Comparison of ENCODE assay signal across 37 cellular contexts in the genomic region with DNA sequence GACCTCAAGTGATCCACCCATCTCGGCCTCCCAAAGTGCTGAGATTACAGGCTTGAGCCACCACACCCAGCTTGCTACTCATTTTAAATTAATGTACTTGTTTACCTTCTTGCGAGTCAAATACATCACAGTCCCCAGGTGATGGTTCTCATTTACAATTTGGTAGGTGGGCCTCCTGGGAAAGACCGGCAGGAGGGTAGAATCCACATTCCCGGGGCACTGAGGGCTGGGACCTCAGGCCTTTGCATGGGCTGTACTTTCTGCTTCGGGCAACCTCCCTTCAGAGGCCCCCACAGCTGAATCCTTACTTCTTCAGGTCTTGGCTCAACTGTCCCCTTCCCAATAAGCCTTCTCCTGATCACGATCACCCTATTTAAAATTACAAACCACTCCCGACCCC.
"Had no signal": no experiment of that assay in that cellular context is flagged by ENCODE, and none has a peak within 500 bp of the region (broad histone marks: within the 10 kb centered on the region; RNA-seq: fewer than 3 reads in every experiment).

No MANE protein-coding gene starts in this region.

- DNase-seq: activated CD4-positive, alpha-beta memory T cell treated with anti-CD3 and anti-CD28 coated beads, Interleukin-2, amount 10 ng/mL, durations not matched to agents 7 days and 5 days; activated CD4-positive, alpha-beta T cell treated with anti-CD3 and anti-CD28 coated beads for 1 hour; activated CD4-positive, alpha-beta T cell treated with anti-CD3 and anti-CD28 coated beads for 36 hours; activated CD4-positive, alpha-beta T cell treated with anti-CD3 and anti-CD28 coated beads for 48 hours; activated CD4-positive, alpha-beta T cell treated with anti-CD3 and anti-CD28 coated beads, Interleukin-2, amount 10 ng/mL, durations not matched to agents 7 days and 5 days; activated CD4-positive, alpha-beta T cell treated with anti-CD3 and anti-CD28 coated beads, Interleukin-2, amount 50 U/mL, for 48 hours; activated CD4-positive, CD25-positive, alpha-beta regulatory T cell; activated CD8-positive, alpha-beta memory T cell treated with anti-CD3 and anti-CD28 coated beads for 24 hours; activated CD8-positive, alpha-beta memory T cell treated with anti-CD3 and anti-CD28 coated beads, Interleukin-2, amount 50 U/mL, for 4 hours; activated CD8-positive, alpha-beta T cell treated with anti-CD3 and anti-CD28 coated beads, Interleukin-2, amount 10 ng/mL, durations not matched to agents 7 days and 5 days; activated effector memory CD4-positive, alpha-beta T cell treated with anti-CD3 and anti-CD28 coated beads, Interleukin-2, amount 50 U/mL, for 16 hours; activated gamma-delta T cell treated with Interleukin-2 at 50 U/mL for 16 hours; activated naive CD4-positive, alpha-beta T cell; activated naive CD4-positive, alpha-beta T cell treated with anti-CD3 and anti-CD28 coated beads for 36 hours; activated naive CD4-positive, alpha-beta T cell treated with anti-CD3 and anti-CD28 coated beads, Interleukin-2, amount 50 U/mL, for 16 hours; activated naive CD8-positive, alpha-beta T cell treated with anti-CD3 and anti-CD28 coated beads for 36 hours; activated T-cell treated with anti-CD3 and anti-CD28 coated beads for 4 hours; activated T-cell treated with anti-CD3 and anti-CD28 coated beads, Interleukin-2, amount 50 U/mL, for 1 hour; activated T-cell treated with anti-CD3 and anti-CD28 coated beads, Interleukin-2, amount 50 U/mL, for 4 hours; activated T-cell treated with anti-CD3 and anti-CD28 coated beads, Interleukin-2, amount 50 U/mL, for 72 hours; adrenal gland; amniotic stem cell; aorta; body of pancreas; brain microvascular endothelial cell; central memory CD4-positive, alpha-beta T cell; T-helper 1 cell; T-helper 2 cell; T-helper 9 cell had no signal

- H3K36me3 Mint-ChIP-seq: activated naive CD4-positive, alpha-beta T cell treated with anti-CD3 and anti-CD28 coated beads, Interleukin-2, amount 50 U/mL, for 72 hours; activated naive CD8-positive, alpha-beta T cell treated with anti-CD3 and anti-CD28 coated beads for 36 hours had no signal

- H3K4me3 ChIP-seq: adrenal gland, body of pancreas, breast epithelium had no signal

- ATAC-seq: activated CD4-positive, alpha-beta T cell treated with anti-CD3 and anti-CD28 coated beads for 36 hours; activated CD4-positive, CD25-positive, alpha-beta regulatory T cell treated with anti-CD3 and anti-CD28 coated beads, Interleukin-2, amount 50 U/mL, for 24 hours; activated CD8-positive, alpha-beta T cell treated with anti-CD3 and anti-CD28 coated beads, Interleukin-2, amount 10 ng/mL, durations not matched to agents 7 days and 5 days; activated naive CD4-positive, alpha-beta T cell treated with anti-CD3 and anti-CD28 coated beads, Interleukin-2, amount 50 U/mL, for 72 hours; activated T-cell treated with anti-CD3 and anti-CD28 coated beads, Interleukin-2, amount 50 U/mL, for 4 hours; activated T-cell treated with anti-CD3 and anti-CD28 coated beads, Interleukin-2, amount 50 U/mL, for 72 hours; activated T-helper 17 cell treated with anti-CD3 and anti-CD28 coated beads, Interleukin-2, amount 50 U/mL, for 72 hours; body of pancreas had no signal

- H3K27ac Mint-ChIP-seq: activated CD4-positive, alpha-beta memory T cell treated with anti-CD3 and anti-CD28 coated beads, Interleukin-2, amount 10 ng/mL, durations not matched to agents 7 days and 5 days; activated CD4-positive, alpha-beta T cell treated with anti-CD3 and anti-CD28 coated beads for 36 hours; activated CD4-positive, alpha-beta T cell treated with anti-CD3 and anti-CD28 coated beads, Interleukin-2, amount 10 ng/mL, durations not matched to agents 7 days and 5 days; activated CD8-positive, alpha-beta T cell treated with anti-CD3 and anti-CD28 coated beads, Interleukin-2, amount 10 ng/mL, durations not matched to agents 7 days and 5 days; activated naive CD4-positive, alpha-beta T cell treated with anti-CD3 and anti-CD28 coated beads for 36 hours; activated naive CD4-positive, alpha-beta T cell treated with anti-CD3 and anti-CD28 coated beads, Interleukin-2, amount 50 U/mL, for 72 hours; activated naive CD8-positive, alpha-beta T cell treated with anti-CD3 and anti-CD28 coated beads for 36 hours; activated T-cell treated with anti-CD3 and anti-CD28 coated beads, Interleukin-2, amount 50 U/mL, for 72 hours; activated T-helper 1 cell treated with anti-CD3 and anti-CD28 coated beads, Interleukin-12 subunit alpha, Interleukin-12 subunit beta, Interleukin-2, Interleukin-4 antibody, amounts not matched to agents 30 ng/mL and 10 ng/mL and 1 ng/mL, durations not matched to agents 14 hours and 24 hours and 36 hours; activated T-helper 17 cell treated with anti-CD3 and anti-CD28 coated beads, Interleukin-2, amount 50 U/mL, for 72 hours; T-helper 1 cell treated with Interleukin-12 subunit alpha and Interleukin-12 subunit beta and Interleukin-4 antibody, amounts not matched to agents 30 μg/mL and 1 μg/mL, for 36 hours; T-helper 2 cell treated with Interferon-gamma antibody and Interleukin-4, amounts not matched to agents 5 μg/mL and 100 μg/mL, for 36 hours had no signal

- H3K4me1 ChIP-seq: adrenal gland, breast epithelium had no signal

- H3K4me3 Mint-ChIP-seq: activated CD4-positive, alpha-beta memory T cell treated with anti-CD3 and anti-CD28 coated beads, Interleukin-2, amount 10 ng/mL, durations not matched to agents 7 days and 5 days; activated CD4-positive, alpha-beta T cell treated with anti-CD3 and anti-CD28 coated beads for 36 hours; activated CD4-positive, alpha-beta T cell treated with anti-CD3 and anti-CD28 coated beads, Interleukin-2, amount 10 ng/mL, durations not matched to agents 7 days and 5 days; activated CD8-positive, alpha-beta T cell treated with anti-CD3 and anti-CD28 coated beads, Interleukin-2, amount 10 ng/mL, durations not matched to agents 7 days and 5 days; activated naive CD4-positive, alpha-beta T cell treated with anti-CD3 and anti-CD28 coated beads for 36 hours; activated naive CD8-positive, alpha-beta T cell treated with anti-CD3 and anti-CD28 coated beads for 36 hours; activated T-cell treated with anti-CD3 and anti-CD28 coated beads, Interleukin-2, amount 50 U/mL, for 4 hours; activated T-cell treated with anti-CD3 and anti-CD28 coated beads, Interleukin-2, amount 50 U/mL, for 72 hours; activated T-helper 1 cell treated with anti-CD3 and anti-CD28 coated beads, Interleukin-12 subunit alpha, Interleukin-12 subunit beta, Interleukin-2, Interleukin-4 antibody, amounts not matched to agents 30 ng/mL and 10 ng/mL and 1 ng/mL, durations not matched to agents 14 hours and 24 hours and 36 hours; activated T-helper 17 cell treated with anti-CD3 and anti-CD28 coated beads, Interleukin-2, amount 50 U/mL, for 72 hours; T-helper 1 cell treated with Interleukin-12 subunit alpha and Interleukin-12 subunit beta and Interleukin-4 antibody, amounts not matched to agents 30 μg/mL and 1 μg/mL, for 36 hours; T-helper 2 cell treated with Interferon-gamma antibody and Interleukin-4, amounts not matched to agents 5 μg/mL and 100 μg/mL, for 36 hours had no signal

- H3K4me1 Mint-ChIP-seq: activated CD4-positive, alpha-beta memory T cell treated with anti-CD3 and anti-CD28 coated beads, Interleukin-2, amount 10 ng/mL, durations not matched to agents 7 days and 5 days; activated CD4-positive, alpha-beta T cell treated with anti-CD3 and anti-CD28 coated beads for 36 hours; activated CD4-positive, alpha-beta T cell treated with anti-CD3 and anti-CD28 coated beads, Interleukin-2, amount 10 ng/mL, durations not matched to agents 7 days and 5 days; activated naive CD8-positive, alpha-beta T cell treated with anti-CD3 and anti-CD28 coated beads for 36 hours; activated T-helper 17 cell treated with anti-CD3 and anti-CD28 coated beads, Interleukin-2, amount 50 U/mL, for 72 hours had no signal

- H3K27ac ChIP-seq: adrenal gland, body of pancreas, brain microvascular endothelial cell, breast epithelium, VCaP had no signal

- H3K9me3 Mint-ChIP-seq: activated CD4-positive, alpha-beta memory T cell treated with anti-CD3 and anti-CD28 coated beads, Interleukin-2, amount 10 ng/mL, durations not matched to agents 7 days and 5 days; activated CD4-positive, alpha-beta T cell treated with anti-CD3 and anti-CD28 coated beads, Interleukin-2, amount 10 ng/mL, durations not matched to agents 7 days and 5 days; activated naive CD4-positive, alpha-beta T cell treated with anti-CD3 and anti-CD28 coated beads for 36 hours; activated naive CD4-positive, alpha-beta T cell treated with anti-CD3 and anti-CD28 coated beads, Interleukin-2, amount 50 U/mL, for 72 hours; activated naive CD8-positive, alpha-beta T cell treated with anti-CD3 and anti-CD28 coated beads for 36 hours; activated T-cell treated with anti-CD3 and anti-CD28 coated beads, Interleukin-2, amount 50 U/mL, for 4 hours; activated T-cell treated with anti-CD3 and anti-CD28 coated beads, Interleukin-2, amount 50 U/mL, for 72 hours; activated T-helper 1 cell treated with anti-CD3 and anti-CD28 coated beads, Interleukin-12 subunit alpha, Interleukin-12 subunit beta, Interleukin-2, Interleukin-4 antibody, amounts not matched to agents 30 ng/mL and 10 ng/mL and 1 ng/mL, durations not matched to agents 14 hours and 24 hours and 36 hours; activated T-helper 17 cell treated with anti-CD3 and anti-CD28 coated beads, Interleukin-2, amount 50 U/mL, for 72 hours; T-helper 1 cell treated with Interleukin-12 subunit alpha and Interleukin-12 subunit beta and Interleukin-4 antibody, amounts not matched to agents 30 μg/mL and 1 μg/mL, for 36 hours; T-helper 2 cell treated with Interferon-gamma antibody and Interleukin-4, amounts not matched to agents 5 μg/mL and 100 μg/mL, for 36 hours had no signal

- H3K27me3 ChIP-seq: body of pancreas, brain microvascular endothelial cell, breast epithelium had no signal

- H3K36me3 ChIP-seq: adrenal gland, brain microvascular endothelial cell, breast epithelium had no signal

- H3K9me3 ChIP-seq: adrenal gland, body of pancreas, breast epithelium had no signal

- H3K27me3 Mint-ChIP-seq: activated CD4-positive, alpha-beta memory T cell treated with anti-CD3 and anti-CD28 coated beads, Interleukin-2, amount 10 ng/mL, durations not matched to agents 7 days and 5 days; activated CD4-positive, alpha-beta T cell treated with anti-CD3 and anti-CD28 coated beads, Interleukin-2, amount 10 ng/mL, durations not matched to agents 7 days and 5 days had no signal
